1 cellular context compared by ENCODE assay signal in the genomic region with DNA sequence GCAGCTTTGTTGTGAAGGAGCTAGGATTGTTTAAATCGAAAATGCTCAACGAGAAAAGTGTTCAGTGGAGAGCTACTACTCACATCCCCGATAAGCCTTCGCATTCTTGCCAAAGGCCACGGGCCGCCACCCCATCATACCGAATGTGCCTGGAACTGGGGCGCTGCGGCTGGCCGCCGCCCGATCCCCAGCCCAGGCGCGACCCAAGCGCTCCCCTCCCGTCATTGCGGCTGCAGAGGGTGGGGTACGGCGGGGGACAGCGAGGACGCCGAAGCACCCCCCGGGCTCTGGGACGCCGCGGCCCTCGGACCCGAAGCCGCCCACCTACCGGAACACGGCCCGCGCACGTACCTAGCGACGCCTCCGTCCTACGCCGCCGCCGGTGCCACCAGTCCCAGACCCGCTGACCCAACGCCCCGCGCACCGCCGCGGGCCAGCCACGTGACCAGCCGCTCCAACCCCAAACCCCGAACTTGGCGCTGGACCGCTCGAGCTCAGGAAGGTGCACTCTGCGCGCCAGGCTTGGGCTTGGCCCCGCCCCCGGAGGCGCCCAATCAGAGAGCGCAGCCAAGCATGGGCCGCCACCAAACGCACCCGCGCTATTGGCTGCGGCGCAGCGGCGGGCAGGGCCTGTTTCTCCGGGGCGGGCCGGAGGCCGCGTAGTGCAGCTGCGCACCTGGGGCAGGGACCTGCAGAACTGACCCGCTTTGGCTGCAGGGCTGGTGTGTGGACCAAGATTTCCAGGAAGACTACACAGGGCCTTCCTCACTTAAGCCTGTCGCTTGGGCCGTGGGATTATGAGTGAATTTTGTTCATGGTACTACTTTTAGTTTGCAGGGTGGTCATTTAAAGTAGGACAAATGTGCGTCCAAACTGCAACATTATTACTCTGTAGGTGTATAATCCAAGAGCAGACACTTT.
TF ChIP-seq lines count a peak whose summit lies in the region.

TSS of gene SHMT1 (minus strand) at position 530 of the 921 bp plus-strand sequence. CDS start 7,569 bp downstream, outside the sequence.

TF ChIP-seq in GM12878, 131 proteins besides CTCF, POLR2A, EP300 and RAD21 (continued from another document and continues in another):
- TF ChIP-seq YY1 (IDR thresholded peaks at IDR 0.05; ENCODE audit: low read depth, low read length) (0 out of 2 replicates have a peak, but pooled peaks have one; percentile 5), BCL3 (IDR thresholded peaks at IDR 0.05; ENCODE audit: borderline replicate concordance, insufficient read depth, low read depth, low read length, poor library complexity, severe bottlenecking) (no peak), CHD2 (IDR thresholded peaks at IDR 0.05; ENCODE audit: borderline replicate concordance, low read depth, low read length) (no peak), SIX5 (IDR thresholded peaks at IDR 0.05; ENCODE audit: low read depth, low read length, severe bottlenecking) (no peak), TCF7 (IDR thresholded peaks at IDR 0.05; ENCODE audit: borderline replicate concordance) (no peak), ELK1 (IDR thresholded peaks at IDR 0.05; ENCODE audit: low read depth, low read length) (no peak), ZNF274 (IDR thresholded peaks at IDR 0.05; ENCODE audit: insufficient read depth, insufficient read length) (no peak), RFX5 (IDR thresholded peaks at IDR 0.05; ENCODE audit: low read depth, low read length) (peak; percentile 89), GATAD2B (conservative IDR thresholded peaks at IDR 0.05; ENCODE audit: low read depth) (peak; percentile 86), CBX5 (IDR thresholded peaks at IDR 0.05; ENCODE audit: low read depth) (no peak), ZNF687 (IDR thresholded peaks at IDR 0.05) (no peak; the same call in 1 of the 2 replicates), RUNX3 (IDR thresholded peaks at IDR 0.05; ENCODE audit: low read length) (0 out of 2 replicates have a peak, but pooled peaks have one; percentile 3), CHD1 (IDR thresholded peaks at IDR 0.05; ENCODE audit: low read depth, low read length) (no peak), GABPA (IDR thresholded peaks at IDR 0.05; ENCODE audit: low read depth) (no peak), ZNF217 (IDR thresholded peaks at IDR 0.05) (peak; percentile 43; the same call in 1 of the 2 replicates), ZNF24 (IDR thresholded peaks at IDR 0.05) (no peak), IKZF1 (conservative IDR thresholded peaks at IDR 0.05) (peak; percentile 76), HDAC2 (IDR thresholded peaks at IDR 0.05) (no peak), POLR2AphosphoS2 (IDR thresholded peaks at IDR 0.05; ENCODE audit: low read depth, low read length) (no peak), MYB (IDR thresholded peaks at IDR 0.05; ENCODE audit: borderline replicate concordance, low read depth, low read length) (no peak), E4F1 (IDR thresholded peaks at IDR 0.05; ENCODE audit: borderline replicate concordance, partially characterized antibody) (no peak), ZSCAN29 (IDR thresholded peaks at IDR 0.05) (no peak), MTA3 (IDR thresholded peaks at IDR 0.05; ENCODE audit: borderline replicate concordance, low read length) (no peak), STAT3 (IDR thresholded peaks at IDR 0.05; ENCODE audit: low read depth, low read length) (no peak), BHLHE40 (IDR thresholded peaks at IDR 0.05; ENCODE audit: borderline replicate concordance in 1 of 2, low read depth in 2 of 2, low read length in 1 of 2) (peak in 1 of 2 experiments; percentile 79; a peak in 2 of 4 replicates), CREB1 (IDR thresholded peaks at IDR 0.05; ENCODE audit: low read depth) (0 out of 2 replicates have a peak, but pooled peaks have one; percentile 30)
- TF ChIP-seq, protein P1, sequence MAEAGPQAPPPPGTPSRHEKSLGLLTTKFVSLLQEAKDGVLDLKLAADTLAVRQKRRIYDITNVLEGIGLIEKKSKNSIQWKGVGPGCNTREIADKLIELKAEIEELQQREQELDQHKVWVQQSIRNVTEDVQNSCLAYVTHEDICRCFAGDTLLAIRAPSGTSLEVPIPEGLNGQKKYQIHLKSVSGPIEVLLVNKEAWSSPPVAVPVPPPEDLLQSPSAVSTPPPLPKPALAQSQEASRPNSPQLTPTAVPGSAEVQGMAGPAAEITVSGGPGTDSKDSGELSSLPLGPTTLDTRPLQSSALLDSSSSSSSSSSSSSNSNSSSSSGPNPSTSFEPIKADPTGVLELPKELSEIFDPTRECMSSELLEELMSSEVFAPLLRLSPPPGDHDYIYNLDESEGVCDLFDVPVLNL (IDR thresholded peaks at IDR 0.05; ENCODE audit: low read depth, low read length) = peak; percentile 71
- TF ChIP-seq, protein P2, sequence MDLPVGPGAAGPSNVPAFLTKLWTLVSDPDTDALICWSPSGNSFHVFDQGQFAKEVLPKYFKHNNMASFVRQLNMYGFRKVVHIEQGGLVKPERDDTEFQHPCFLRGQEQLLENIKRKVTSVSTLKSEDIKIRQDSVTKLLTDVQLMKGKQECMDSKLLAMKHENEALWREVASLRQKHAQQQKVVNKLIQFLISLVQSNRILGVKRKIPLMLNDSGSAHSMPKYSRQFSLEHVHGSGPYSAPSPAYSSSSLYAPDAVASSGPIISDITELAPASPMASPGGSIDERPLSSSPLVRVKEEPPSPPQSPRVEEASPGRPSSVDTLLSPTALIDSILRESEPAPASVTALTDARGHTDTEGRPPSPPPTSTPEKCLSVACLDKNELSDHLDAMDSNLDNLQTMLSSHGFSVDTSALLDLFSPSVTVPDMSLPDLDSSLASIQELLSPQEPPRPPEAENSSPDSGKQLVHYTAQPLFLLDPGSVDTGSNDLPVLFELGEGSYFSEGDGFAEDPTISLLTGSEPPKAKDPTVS (IDR thresholded peaks at IDR 0.05; ENCODE audit: low read depth, low read length) = no peak
- TF ChIP-seq, protein P3, sequence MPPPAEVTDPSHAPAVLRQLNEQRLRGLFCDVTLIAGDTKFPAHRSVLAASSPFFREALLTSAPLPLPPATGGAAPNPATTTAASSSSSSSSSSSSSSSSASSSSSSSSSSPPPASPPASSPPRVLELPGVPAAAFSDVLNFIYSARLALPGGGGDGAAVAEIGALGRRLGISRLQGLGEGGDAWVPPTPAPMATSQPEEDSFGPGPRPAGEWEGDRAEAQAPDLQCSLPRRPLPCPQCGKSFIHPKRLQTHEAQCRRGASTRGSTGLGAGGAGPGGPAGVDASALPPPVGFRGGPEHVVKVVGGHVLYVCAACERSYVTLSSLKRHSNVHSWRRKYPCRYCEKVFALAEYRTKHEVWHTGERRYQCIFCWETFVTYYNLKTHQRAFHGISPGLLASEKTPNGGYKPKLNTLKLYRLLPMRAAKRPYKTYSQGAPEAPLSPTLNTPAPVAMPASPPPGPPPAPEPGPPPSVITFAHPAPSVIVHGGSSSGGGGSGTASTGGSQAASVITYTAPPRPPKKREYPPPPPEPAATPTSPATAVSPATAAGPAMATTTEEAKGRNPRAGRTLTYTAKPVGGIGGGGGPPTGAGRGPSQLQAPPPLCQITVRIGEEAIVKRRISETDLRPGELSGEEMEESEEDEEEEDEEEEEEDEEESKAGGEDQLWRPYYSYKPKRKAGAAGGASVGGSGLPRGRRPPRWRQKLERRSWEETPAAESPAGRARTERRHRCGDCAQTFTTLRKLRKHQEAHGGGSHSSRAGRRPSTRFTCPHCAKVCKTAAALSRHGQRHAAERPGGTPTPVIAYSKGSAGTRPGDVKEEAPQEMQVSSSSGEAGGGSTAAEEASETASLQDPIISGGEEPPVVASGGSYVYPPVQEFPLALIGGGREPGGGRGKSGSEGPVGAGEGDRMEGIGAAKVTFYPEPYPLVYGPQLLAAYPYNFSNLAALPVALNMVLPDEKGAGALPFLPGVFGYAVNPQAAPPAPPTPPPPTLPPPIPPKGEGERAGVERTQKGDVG (CRISPR knock-in tag; IDR thresholded peaks at IDR 0.05) = no peak
- TF ChIP-seq, protein P4, sequence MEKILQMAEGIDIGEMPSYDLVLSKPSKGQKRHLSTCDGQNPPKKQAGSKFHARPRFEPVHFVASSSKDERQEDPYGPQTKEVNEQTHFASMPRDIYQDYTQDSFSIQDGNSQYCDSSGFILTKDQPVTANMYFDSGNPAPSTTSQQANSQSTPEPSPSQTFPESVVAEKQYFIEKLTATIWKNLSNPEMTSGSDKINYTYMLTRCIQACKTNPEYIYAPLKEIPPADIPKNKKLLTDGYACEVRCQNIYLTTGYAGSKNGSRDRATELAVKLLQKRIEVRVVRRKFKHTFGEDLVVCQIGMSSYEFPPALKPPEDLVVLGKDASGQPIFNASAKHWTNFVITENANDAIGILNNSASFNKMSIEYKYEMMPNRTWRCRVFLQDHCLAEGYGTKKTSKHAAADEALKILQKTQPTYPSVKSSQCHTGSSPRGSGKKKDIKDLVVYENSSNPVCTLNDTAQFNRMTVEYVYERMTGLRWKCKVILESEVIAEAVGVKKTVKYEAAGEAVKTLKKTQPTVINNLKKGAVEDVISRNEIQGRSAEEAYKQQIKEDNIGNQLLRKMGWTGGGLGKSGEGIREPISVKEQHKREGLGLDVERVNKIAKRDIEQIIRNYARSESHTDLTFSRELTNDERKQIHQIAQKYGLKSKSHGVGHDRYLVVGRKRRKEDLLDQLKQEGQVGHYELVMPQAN (conservative IDR thresholded peaks at IDR 0.05) = peak; percentile 85
- TF ChIP-seq, protein P5, sequence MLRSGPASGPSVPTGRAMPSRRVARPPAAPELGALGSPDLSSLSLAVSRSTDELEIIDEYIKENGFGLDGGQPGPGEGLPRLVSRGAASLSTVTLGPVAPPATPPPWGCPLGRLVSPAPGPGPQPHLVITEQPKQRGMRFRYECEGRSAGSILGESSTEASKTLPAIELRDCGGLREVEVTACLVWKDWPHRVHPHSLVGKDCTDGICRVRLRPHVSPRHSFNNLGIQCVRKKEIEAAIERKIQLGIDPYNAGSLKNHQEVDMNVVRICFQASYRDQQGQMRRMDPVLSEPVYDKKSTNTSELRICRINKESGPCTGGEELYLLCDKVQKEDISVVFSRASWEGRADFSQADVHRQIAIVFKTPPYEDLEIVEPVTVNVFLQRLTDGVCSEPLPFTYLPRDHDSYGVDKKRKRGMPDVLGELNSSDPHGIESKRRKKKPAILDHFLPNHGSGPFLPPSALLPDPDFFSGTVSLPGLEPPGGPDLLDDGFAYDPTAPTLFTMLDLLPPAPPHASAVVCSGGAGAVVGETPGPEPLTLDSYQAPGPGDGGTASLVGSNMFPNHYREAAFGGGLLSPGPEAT (IDR thresholded peaks at IDR 0.05; ENCODE audit: low read depth) = no peak
